In the genomic region with DNA sequence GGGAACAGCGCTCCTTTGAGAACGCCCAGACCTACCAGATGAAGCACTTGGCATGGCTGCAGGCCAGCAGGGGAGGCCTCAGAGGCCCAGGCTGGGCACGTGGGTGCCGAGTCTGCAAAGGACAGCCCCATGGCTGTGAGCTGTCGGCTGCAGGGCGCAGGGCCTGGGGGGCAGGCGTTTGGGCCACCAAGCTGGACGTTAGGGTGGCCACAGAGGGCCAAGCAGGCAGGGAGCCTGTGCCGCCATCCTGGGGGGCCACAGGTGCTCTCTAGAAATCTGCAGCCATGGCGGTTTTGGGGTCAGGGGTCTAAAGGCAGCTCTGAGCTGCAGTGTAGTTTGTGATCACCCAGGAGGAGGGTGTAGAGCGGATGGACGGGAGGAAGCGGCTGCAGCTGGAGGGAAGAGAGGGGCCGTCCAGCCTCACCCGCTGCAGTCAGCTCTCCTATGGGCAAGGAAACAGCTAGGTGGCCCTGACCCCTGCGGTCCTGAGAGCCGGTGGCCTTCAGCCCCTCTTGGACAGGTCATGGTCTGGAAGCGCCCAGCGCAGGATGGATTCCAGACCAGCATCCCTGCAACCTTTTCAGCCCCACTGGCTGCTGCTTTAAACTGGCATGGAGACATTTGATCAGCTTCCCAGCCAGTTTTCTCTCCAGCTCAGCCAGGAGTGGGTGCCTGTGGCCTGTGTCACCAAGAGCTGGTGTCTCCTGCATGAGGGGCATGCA, we compare ENCODE assay signal across 15 cellular contexts.
"Had no signal": no experiment of that assay in that cellular context is flagged by ENCODE, and none has a peak within 500 bp of the region (broad histone marks: within the 10 kb centered on the region; RNA-seq: fewer than 3 reads in every experiment).

No MANE protein-coding gene starts in this region.

- H3K9me3 Mint-ChIP-seq: activated naive CD4-positive, alpha-beta T cell treated with anti-CD3 and anti-CD28 coated beads, Interleukin-2, amount 10 ng/mL, durations not matched to agents 7 days and 5 days; activated T-helper 1 cell treated with anti-CD3 and anti-CD28 coated beads, Interleukin-12 subunit alpha, Interleukin-12 subunit beta, Interleukin-2, Interleukin-4 antibody, amounts not matched to agents 30 ng/mL and 10 ng/mL and 1 ng/mL, durations not matched to agents 14 hours and 24 hours and 36 hours; naive thymus-derived CD8-positive, alpha-beta T cell had no signal

- H3K4me3 Mint-ChIP-seq: activated naive CD4-positive, alpha-beta T cell treated with anti-CD3 and anti-CD28 coated beads, Interleukin-2, amount 10 ng/mL, durations not matched to agents 7 days and 5 days; activated T-helper 1 cell treated with anti-CD3 and anti-CD28 coated beads, Interleukin-12 subunit alpha, Interleukin-12 subunit beta, Interleukin-2, Interleukin-4 antibody, amounts not matched to agents 30 ng/mL and 10 ng/mL and 1 ng/mL, durations not matched to agents 14 hours and 24 hours and 36 hours; naive thymus-derived CD8-positive, alpha-beta T cell had no signal

- H3K27me3 ChIP-seq: colonic mucosa, esophagus muscularis mucosa, neutrophil, transverse colon had no signal

- H3K36me3 ChIP-seq: colonic mucosa, transverse colon had no signal

- H3K4me3 ChIP-seq: colonic mucosa, esophagus muscularis mucosa, skin epidermis, transverse colon had no signal

- H3K36me3 Mint-ChIP-seq: activated naive CD4-positive, alpha-beta T cell treated with anti-CD3 and anti-CD28 coated beads, Interleukin-2, amount 10 ng/mL, durations not matched to agents 7 days and 5 days had no signal

- H3K4me1 ChIP-seq: colonic mucosa had no signal

- H3K27me3 Mint-ChIP-seq: activated naive CD4-positive, alpha-beta T cell treated with anti-CD3 and anti-CD28 coated beads, Interleukin-2, amount 10 ng/mL, durations not matched to agents 7 days and 5 days; naive thymus-derived CD8-positive, alpha-beta T cell had no signal

- H3K9me3 ChIP-seq: colonic mucosa, esophagus muscularis mucosa, neutrophil, transverse colon had no signal

- H3K27ac ChIP-seq: colonic mucosa, neutrophil, skin epidermis had no signal

- DNase-seq: activated CD4-positive, alpha-beta T cell treated with anti-CD3 and anti-CD28 coated beads, Interleukin-2, amount 50 U/mL, for 1 hour; activated CD8-positive, alpha-beta memory T cell treated with anti-CD3 and anti-CD28 coated beads for 24 hours; activated naive CD4-positive, alpha-beta T cell treated with anti-CD3 and anti-CD28 coated beads, Interleukin-2, amount 10 ng/mL, durations not matched to agents 7 days and 5 days; colonic mucosa; naive thymus-derived CD8-positive, alpha-beta T cell; stimulated activated CD4-positive, alpha-beta T cell treated with anti-CD3 and anti-CD28 coated beads, Interleukin-4, amount 100 ng/mL, for 24 hours; stimulated activated naive CD4-positive, alpha-beta T cell treated with Interleukin-2 at 50 U/mL for 16 hours; T-helper 1 cell; T1000; transverse colon had no signal

- ATAC-seq: activated CD4-positive, CD25-positive, alpha-beta regulatory T cell treated with anti-CD3 and anti-CD28 coated beads, Interleukin-2, amount 50 U/mL, for 24 hours; naive thymus-derived CD8-positive, alpha-beta T cell had no signal

- H3K27ac Mint-ChIP-seq: activated T-helper 1 cell treated with anti-CD3 and anti-CD28 coated beads, Interleukin-12 subunit alpha, Interleukin-12 subunit beta, Interleukin-2, Interleukin-4 antibody, amounts not matched to agents 30 ng/mL and 10 ng/mL and 1 ng/mL, durations not matched to agents 14 hours and 24 hours and 36 hours had no signal
